In the genomic region with DNA sequence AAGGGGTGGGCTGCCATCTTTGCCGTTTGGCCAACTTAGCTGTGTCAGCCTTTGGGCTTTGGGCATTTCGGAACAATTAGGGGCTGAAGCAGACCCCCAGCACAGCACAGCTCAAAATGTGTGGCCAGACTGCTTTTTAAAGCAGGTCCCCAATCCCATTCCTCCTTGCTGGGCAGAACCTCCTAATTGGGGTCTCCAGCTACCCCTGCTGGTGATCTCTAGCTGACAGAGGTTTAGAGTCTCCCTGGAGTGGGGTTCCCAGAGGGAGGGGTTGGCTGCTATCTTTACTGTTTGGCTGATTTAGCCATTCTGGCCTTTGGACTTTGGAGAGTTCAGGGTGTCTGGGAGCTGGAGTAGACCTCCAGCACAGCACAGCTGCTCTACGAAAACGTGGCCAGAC, we compare ENCODE assay signal across 1 cellular context.
TF ChIP-seq lines count a peak whose summit lies in the region.

No MANE protein-coding gene starts in this region.

TF ChIP-seq in H1, 55 proteins besides CTCF, POLR2A, EP300 and RAD21 (continued from another document):
- TF ChIP-seq ZNF274 (IDR thresholded peaks at IDR 0.05; ENCODE audit: borderline replicate concordance, extremely low read depth, low read length) (no peak), TCF12 (IDR thresholded peaks at IDR 0.05; ENCODE audit: low read depth, low read length) (no peak), SP2 (IDR thresholded peaks at IDR 0.05; ENCODE audit: low read length) (no peak), GABPA (IDR thresholded peaks at IDR 0.05; ENCODE audit: borderline replicate concordance, insufficient read depth, low read length) (no peak), CREB1 (IDR thresholded peaks at IDR 0.05) (no peak), PHF8 (conservative IDR thresholded peaks at IDR 0.05; ENCODE audit: low read depth, low read length) (no peak)
- TF ChIP-seq, protein P1, sequence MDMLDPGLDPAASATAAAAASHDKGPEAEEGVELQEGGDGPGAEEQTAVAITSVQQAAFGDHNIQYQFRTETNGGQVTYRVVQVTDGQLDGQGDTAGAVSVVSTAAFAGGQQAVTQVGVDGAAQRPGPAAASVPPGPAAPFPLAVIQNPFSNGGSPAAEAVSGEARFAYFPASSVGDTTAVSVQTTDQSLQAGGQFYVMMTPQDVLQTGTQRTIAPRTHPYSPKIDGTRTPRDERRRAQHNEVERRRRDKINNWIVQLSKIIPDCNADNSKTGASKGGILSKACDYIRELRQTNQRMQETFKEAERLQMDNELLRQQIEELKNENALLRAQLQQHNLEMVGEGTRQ (IDR thresholded peaks at IDR 0.05; ENCODE audit: low read length), result no peak
- TF ChIP-seq, protein P2, sequence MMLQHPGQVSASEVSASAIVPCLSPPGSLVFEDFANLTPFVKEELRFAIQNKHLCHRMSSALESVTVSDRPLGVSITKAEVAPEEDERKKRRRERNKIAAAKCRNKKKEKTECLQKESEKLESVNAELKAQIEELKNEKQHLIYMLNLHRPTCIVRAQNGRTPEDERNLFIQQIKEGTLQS (IDR thresholded peaks at IDR 0.05; ENCODE audit: insufficient read depth, low read depth, low read length), result no peak
